ENCODE assay signal across 8 cellular contexts in genomic region chr5:151770383-151771258, GRCh38. TPM values are rescaled to one million over a fixed set of nuclear protein-coding genes. Genes with fewer than 3 reads are reported as not detected.
DNase-seq lines count a peak whose midpoint lies in the region; ATAC-seq, FAIRE-seq and TF ChIP-seq lines count a peak whose summit lies in the region.

No MANE protein-coding gene starts in this region.

- H3K4me3 ChIP-seq in NT2/D1 (ENCODE audit: insufficient read length, low read depth), result peak overlapping the region; percentile 59
- H3K4me3 ChIP-seq in brain microvascular endothelial cell (ENCODE audit: low read depth, low read length), result peak overlapping the region; percentile 52
- H3K4me3 ChIP-seq in iPS-18c (ENCODE audit: insufficient read depth, low read depth, low read length), result peak overlapping the region; percentile 54
- peak overlapping the region; percentile 69 for H3K4me3 ChIP-seq in skeletal muscle satellite cell (ENCODE audit: low read length)

- ATAC-seq in HG03354 (IDR thresholded peaks at IDR 0.05; ENCODE audit: poor library complexity, severe bottlenecking, unreplicated experiment), result peak; percentile 41

- no peak for TF ChIP-seq CTCF in brain microvascular endothelial cell (IDR thresholded peaks at IDR 0.05; ENCODE audit: low read depth, low read length, missing control alignments)

- no peak for FAIRE-seq in HTR-8/SVneo (lab: Jason Lieb, UNC)

- no peaks in the 10 kb centered on the region for H3K9me3 ChIP-seq in NT2/D1 (ENCODE audit: insufficient read depth, low read length)
- H3K9me3 ChIP-seq in iPS-18c (ENCODE audit: control insufficient read depth, insufficient read depth, low read length), result no peaks in the 10 kb centered on the region
- no peaks in the 10 kb centered on the region for H3K9me3 ChIP-seq in skeletal muscle satellite cell (replicated peaks; ENCODE audit: low read length)

- DNase-seq in DMS 273 treated with DMSO at 0.1 percent for 48 hours (lab: John Stamatoyannopoulos, UW) (peak; percentile 31), GM19238 (ENCODE audit: insufficient read length, low spot score) (peak; percentile 35), NT2/D1 (ENCODE audit: low read depth, low spot score) (no peak), brain microvascular endothelial cell (peak; percentile 73), HTR-8/SVneo (ENCODE audit: insufficient read length, low spot score) (no peak)

- H3K36me3 ChIP-seq in NT2/D1 (ENCODE audit: insufficient read depth, insufficient read length, low read length), result peaks cover 27% of the 10 kb centered on the region
- no peaks in the 10 kb centered on the region for H3K36me3 ChIP-seq in brain microvascular endothelial cell (replicated peaks)
- no peaks in the 10 kb centered on the region for H3K36me3 ChIP-seq in skeletal muscle satellite cell (ENCODE audit: insufficient read depth, low read length)

- peak overlapping the region; percentile 93 for H3K27ac ChIP-seq in brain microvascular endothelial cell

- H3K4me1 ChIP-seq in NT2/D1 (ENCODE audit: insufficient read depth, insufficient read length) (no peaks in the 10 kb centered on the region), skeletal muscle satellite cell (ENCODE audit: control insufficient read depth, insufficient read depth, low read length) (peaks cover 24% of the 10 kb centered on the region)

- H3K4me2 ChIP-seq in skeletal muscle satellite cell (ENCODE audit: low read length), result peak overlapping the region; percentile 98

- H3K9ac ChIP-seq in NT2/D1 (ENCODE audit: insufficient read length, low read depth) (peak overlapping the region; percentile 92), skeletal muscle satellite cell (ENCODE audit: low read depth, low read length) (peak overlapping the region; percentile 92)

- H3K27me3 ChIP-seq in NT2/D1 (ENCODE audit: insufficient read depth, insufficient read length) (no peaks in the 10 kb centered on the region), brain microvascular endothelial cell (replicated peaks) (no peaks in the 10 kb centered on the region), skeletal muscle satellite cell (ENCODE audit: control insufficient read depth, insufficient read depth, low read length) (no peaks in the 10 kb centered on the region)

- in situ Hi-C loops in brain microvascular endothelial cell (cut with HindIII; ENCODE audit: low pct_ligation_motif_present, low sequenced_read_pairs), result no loop called here

RNA-seq across cellular contexts. Expression of gene G3BP1, which starts 1.1 kb away (rescaled TPM):
- total RNA-seq in skeletal muscle satellite cell (2012; rRNA removed), result 161 and 166 TPM in 2 replicates

RNA-seq across cellular contexts. Expression of gene ATOX1, which starts 12.2 kb away (rescaled TPM):
- total RNA-seq in skeletal muscle satellite cell (2012; rRNA removed), result 81.4 and 100 TPM in 2 replicates

Comparison
In these comparisons a context has a peak if more than half of its experiments do, and no peak if none do; other contexts are left out.
1. DNase-seq: peak in DMS 273 treated with DMSO at 0.1 percent for 48 hours (single experiment), GM19238 (single experiment) and brain microvascular endothelial cell (single experiment); none in NT2/D1 (single experiment) and HTR-8/SVneo (single experiment).
2. Peak in every context shown above with its lines, with median percentiles within 50 percentile points of each other: H3K4me3 ChIP-seq.